ENCODE assay signal across 15 cellular contexts in the genomic region with DNA sequence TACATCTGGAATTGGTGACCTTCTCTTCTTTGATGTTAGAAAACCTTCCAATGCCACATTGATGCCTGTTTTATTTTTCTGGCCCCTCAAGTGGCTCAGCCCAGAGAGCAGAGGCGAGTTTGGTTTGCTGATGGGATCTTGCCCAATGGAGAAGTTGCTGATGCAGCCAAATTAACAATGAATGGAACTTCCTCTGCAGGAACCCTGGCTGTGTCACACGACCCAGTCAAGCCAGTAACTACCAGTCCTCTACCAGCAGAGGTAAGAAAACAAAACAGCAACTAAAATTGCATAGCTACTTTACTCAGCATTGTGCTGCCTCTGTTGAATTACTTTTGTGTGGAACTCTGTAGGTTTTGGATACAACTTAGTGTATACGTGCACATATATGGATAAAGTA.
A peak's percentile ranks its signal among the peaks of the same experiment; 100 is the strongest.
DNase-seq lines count a peak whose midpoint lies in the region; ATAC-seq and TF ChIP-seq lines count a peak whose summit lies in the region.
"Had no signal": no experiment of that assay in that cellular context is flagged by ENCODE, and none has a peak within 500 bp of the region (broad histone marks: within the 10 kb centered on the region; RNA-seq: fewer than 3 reads in every experiment).

No MANE protein-coding gene starts in this region.

- H3K27me3 ChIP-seq in left lung (no peaks in the 10 kb centered on the region), right atrium auricular region (no peaks in the 10 kb centered on the region), SJCRH30 (no peaks in the 10 kb centered on the region)
- H3K27me3 ChIP-seq: esophagus muscularis mucosa had no signal

- peak overlapping the region in 1 of 2 donors; percentile 51 for H3K4me3 Mint-ChIP-seq in CD14-positive monocyte
- H3K4me3 Mint-ChIP-seq: activated CD4-positive, alpha-beta memory T cell treated with anti-CD3 and anti-CD28 coated beads for 36 hours; T-cell had no signal

- no peaks in the 10 kb centered on the region for H3K36me3 ChIP-seq in left lung
- H3K36me3 ChIP-seq in right atrium auricular region, result peaks cover 3% of the 10 kb centered on the region
- no peaks in the 10 kb centered on the region for H3K36me3 ChIP-seq in SJCRH30

- peaks cover 5% of the 10 kb centered on the region for H3K4me1 Mint-ChIP-seq in CD14-positive monocyte
- H3K4me1 Mint-ChIP-seq: T-cell had no signal

- intact Hi-C loops in CD14-positive monocyte (cut with micrococcal nuclease) (no loop called here), left lung (cut with DNase I) (no loop called here)

- H3K9me3 Mint-ChIP-seq in CD14-positive monocyte, result peaks cover 0 to 5% (median 0%) of the 10 kb centered on the region in 7 donors
- H3K9me3 Mint-ChIP-seq: activated CD4-positive, alpha-beta memory T cell treated with anti-CD3 and anti-CD28 coated beads for 36 hours; T-cell had no signal

- ATAC-seq in left lung, result peak; percentile 74
- no peak for ATAC-seq in HG03139 (IDR thresholded peaks at IDR 0.05; ENCODE audit: unreplicated experiment)
- ATAC-seq: left colon, T-cell had no signal

- DNase-seq in CD14-positive monocyte (ENCODE audit: low spot score), result peak; percentile 53
- peak; percentile 58 to 62 for DNase-seq in Kasumi-1 (lab: John Stamatoyannopoulos, UW)
- DNase-seq in dermis microvascular lymphatic vessel endothelial cell (ENCODE audit: low read depth in 2 of 2), result peak; percentile 52 to 80
- peak in 1 of 2 donors; percentile 49 for DNase-seq in left lung
- no peak for DNase-seq in HK-2 (ENCODE audit: unreplicated experiment)
- DNase-seq in right atrium auricular region (ENCODE audit: low spot score), result no peak
- no peak for DNase-seq in SJCRH30
- DNase-seq: activated CD4-positive, alpha-beta memory T cell treated with anti-CD3 and anti-CD28 coated beads for 36 hours; activated gamma-delta T cell; left colon; NCI-H1694; stimulated activated CD4-positive, alpha-beta T cell treated with anti-CD3 and anti-CD28 coated beads, Interleukin-15, amount 100 ng/mL, for 24 hours; T-cell had no signal

- H3K27ac ChIP-seq in left lung (no peak overlapping the region), right atrium auricular region (no peak overlapping the region), SJCRH30 (no peak overlapping the region)
- H3K27ac ChIP-seq: esophagus muscularis mucosa had no signal

- H3K4me1 ChIP-seq in left lung, result peaks cover 0 to 6% of the 10 kb centered on the region in 2 donors
- no peaks in the 10 kb centered on the region for H3K4me1 ChIP-seq in right atrium auricular region
- no peaks in the 10 kb centered on the region for H3K4me1 ChIP-seq in SJCRH30

- peaks cover 31 to 66% (median 50%) of the 10 kb centered on the region in 3 donors for H3K27me3 Mint-ChIP-seq in CD14-positive monocyte (ENCODE audit: low read depth in 3 of 3)
- H3K27me3 Mint-ChIP-seq: activated CD4-positive, alpha-beta memory T cell treated with anti-CD3 and anti-CD28 coated beads for 36 hours; T-cell had no signal

- peaks cover 0 to 2% of the 10 kb centered on the region in 2 donors for H3K36me3 Mint-ChIP-seq in CD14-positive monocyte

- H3K4me3 ChIP-seq in left lung, result no peak overlapping the region
- no peak overlapping the region for H3K4me3 ChIP-seq in right atrium auricular region
- no peak overlapping the region for H3K4me3 ChIP-seq in SJCRH30
- H3K4me3 ChIP-seq: esophagus muscularis mucosa had no signal

- H3K27ac Mint-ChIP-seq in CD14-positive monocyte, result no peak overlapping the region
- H3K27ac Mint-ChIP-seq: activated CD4-positive, alpha-beta memory T cell treated with anti-CD3 and anti-CD28 coated beads for 36 hours; T-cell had no signal

- TF ChIP-seq CTCF in CD14-positive monocyte (IDR thresholded peaks at IDR 0.05), result no peak
- no peak for TF ChIP-seq CTCF in left lung (IDR thresholded peaks at IDR 0.05)
- TF ChIP-seq CTCF in right atrium auricular region (IDR thresholded peaks at IDR 0.05), result no peak

- H3K9me3 ChIP-seq in left lung (no peaks in the 10 kb centered on the region), right atrium auricular region (no peaks in the 10 kb centered on the region), SJCRH30 (replicated peaks) (no peaks in the 10 kb centered on the region)
- H3K9me3 ChIP-seq: esophagus muscularis mucosa had no signal

Comparison
In these comparisons a context has a peak if more than half of its experiments do, and no peak if none do; other contexts are left out.
1. DNase-seq: peak in CD14-positive monocyte (single experiment), Kasumi-1 (2 of 2) and dermis microvascular lymphatic vessel endothelial cell (2 of 2); none in HK-2 (single experiment), right atrium auricular region (single experiment) and SJCRH30 (0 of 2).